8 cellular contexts compared by ENCODE assay signal in the genomic region with DNA sequence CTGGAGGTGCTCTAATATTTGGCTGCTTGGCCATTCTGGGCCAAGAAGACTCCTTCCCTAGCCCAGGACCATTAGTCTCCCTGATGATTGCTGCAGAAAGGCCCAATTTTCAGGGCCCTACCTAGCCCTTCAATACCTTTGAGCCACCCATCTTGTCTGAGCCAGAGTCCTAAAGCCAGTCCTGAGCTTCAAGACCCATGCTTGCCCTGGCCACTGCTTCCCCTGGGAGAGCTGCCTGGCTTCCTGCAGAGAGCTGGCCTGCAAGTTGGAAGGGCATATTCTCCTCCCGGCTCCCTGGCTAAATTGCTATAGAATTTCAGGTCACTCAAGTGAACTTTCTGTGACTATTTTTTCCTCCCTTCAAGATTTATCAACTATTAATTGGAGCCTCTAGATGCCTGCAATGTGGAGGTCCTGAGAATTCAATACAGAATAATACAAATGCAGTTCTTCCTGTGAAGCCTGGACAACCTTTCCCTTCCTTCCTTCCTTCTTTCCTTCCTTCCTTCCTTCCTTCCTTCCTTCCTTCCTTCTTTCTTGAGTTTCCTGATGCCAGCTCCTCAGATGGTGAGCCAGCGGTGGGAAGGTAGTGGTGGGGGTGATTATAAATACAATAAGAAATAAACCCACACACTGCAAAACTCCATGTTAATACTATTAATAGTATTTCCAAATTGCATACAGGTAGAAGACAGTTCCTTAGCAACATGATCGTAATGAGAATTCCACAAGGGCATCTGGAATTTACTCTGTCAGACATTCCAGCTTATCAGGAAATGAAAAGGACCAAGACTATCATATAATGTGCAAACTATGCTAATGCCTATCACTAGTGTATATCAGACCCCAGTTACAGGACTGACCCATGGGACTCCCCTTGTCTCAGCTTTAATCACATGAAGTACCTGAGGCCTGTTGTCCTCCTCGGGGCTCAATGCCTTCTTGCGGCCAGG.
DNase-seq lines count a peak whose midpoint lies in the region; TF ChIP-seq lines count a peak whose summit lies in the region.

No MANE protein-coding gene starts in this region.

- H4K20me1 ChIP-seq in Karpas-422 (ENCODE audit: insufficient read depth, low read depth, low read length) (no peaks in the 10 kb centered on the region), mammary epithelial cell (ENCODE audit: insufficient read depth, low read length) (no peaks in the 10 kb centered on the region)

- BruUV-seq in mammary epithelial cell (replicated peaks; lab: Mats Ljungman, UMichigan) = TSS peak; percentile 16

- 76% methylated on average over 5 of the region's 5 CpGs for WGBS in mammary epithelial cell (ENCODE audit: low coverage, missing lambda C conversion rate)

- in situ Hi-C loops in mammary epithelial cell (cut with MboI; ENCODE audit: low sequenced_read_pairs in 2 of 2) = loop anchor here in 1 of 2 donors (5.0 to 10.0 kb wide), 3 partner anchors 103 to 430 kb away; no protein-coding TSS in a partner anchor

- H3K27ac ChIP-seq in ACC112 (ENCODE audit: low read depth, low read length) (peak overlapping the region; percentile 42), Karpas-422 (ENCODE audit: low read length) (peak overlapping the region; percentile 91), mammary epithelial cell (ENCODE audit: insufficient read depth, low read depth, low read length) (peak overlapping the region; percentile 96)

- no peaks in the 10 kb centered on the region for H3K9me2 ChIP-seq in Karpas-422 (replicated peaks; ENCODE audit: insufficient read depth, low read length)

- CTCF ChIA-PET in mammary epithelial cell (lab: Charles Lee; ENCODE audit: low non-redundant PET) = interaction anchor here (0.6 kb wide), 1 partner anchor 164 kb away, joined by 3 read pairs; no protein-coding TSS in a partner anchor

- H3K9me3 ChIP-seq in Karpas-422 (ENCODE audit: low read length) = no peaks in the 10 kb centered on the region
- no peaks in the 10 kb centered on the region for H3K9me3 ChIP-seq in mammary epithelial cell (replicated peaks; ENCODE audit: insufficient read depth, low read length)

- H3K9me3 Mint-ChIP-seq in nephron = peaks cover 2% of the 10 kb centered on the region

- H3K4me2 ChIP-seq in Karpas-422 (ENCODE audit: low read depth, low read length, poor library complexity, severe bottlenecking) (peak overlapping the region; percentile 69), mammary epithelial cell (ENCODE audit: insufficient read depth, low read depth, low read length) (no peak overlapping the region)

- H3K4me3 ChIP-seq in ACC112 (ENCODE audit: low read depth, low read length) (no peak overlapping the region), Karpas-422 (ENCODE audit: low read length) (peak overlapping the region; percentile 52; the same call in 1 of the 2 replicates), mammary epithelial cell (replicated peaks in 1 of 3; ENCODE audit: insufficient read depth in 1 of 3, low read depth in 2 of 3, low read length in 3 of 3) (no peak overlapping the region)

- H3K36me3 ChIP-seq in ACC112 (ENCODE audit: insufficient read depth, low read length) (0 out of 2 replicates have a peak, but pooled peaks cover 3% of the 10 kb centered on the region), Karpas-422 (ENCODE audit: insufficient read depth, low read length) (no peaks in the 10 kb centered on the region), mammary epithelial cell (ENCODE audit: insufficient read depth, low read length) (no peaks in the 10 kb centered on the region)

- H2AFZ ChIP-seq in ACC112 (ENCODE audit: low read length, unreplicated experiment) (no peak overlapping the region), Karpas-422 (ENCODE audit: low read length) (no peak overlapping the region; the same call in 1 of the 2 replicates), mammary epithelial cell (ENCODE audit: low read depth, low read length) (no peak overlapping the region)

- H3K4me1 ChIP-seq in ACC112 (ENCODE audit: control insufficient read depth, insufficient read depth, low read length, unreplicated experiment) (peaks cover 69% of the 10 kb centered on the region), Karpas-422 (ENCODE audit: low read length) (peaks cover 77% of the 10 kb centered on the region), mammary epithelial cell (ENCODE audit: insufficient read depth, low read length) (peaks cover 71% of the 10 kb centered on the region)

- H3K9ac ChIP-seq in Karpas-422 (ENCODE audit: low read length) (peak overlapping the region; percentile 57), mammary epithelial cell (ENCODE audit: insufficient read depth, low read length) (peak overlapping the region; percentile 43)

- DNase-seq in Karpas-422 = peak; percentile 50
- no peak for DNase-seq in mammary epithelial cell
- no peak for DNase-seq in HT-29 (ENCODE audit: low spot score)
- no peak for DNase-seq in activated CD4-positive, CD25-positive, alpha-beta regulatory T cell (lab: John Stamatoyannopoulos, UW)
- no peak for DNase-seq in Ammon's horn (ENCODE audit: low spot score)
- DNase-seq in SIG-M5 treated with dmso at 0.1 percent for 504 hours (lab: John Stamatoyannopoulos, UW; ENCODE audit: unreplicated experiment) = no peak

- peak overlapping the region; percentile 97 to 99 (median 99) for H3K27ac Mint-ChIP-seq in nephron

- intact Hi-C loops in mammary epithelial cell (cut with micrococcal nuclease) = loop anchor here (1.0 to 10.0 kb wide), 7 partner anchors 8 to 740 kb away; no protein-coding TSS in a partner anchor

- H3K36me3 Mint-ChIP-seq in nephron (ENCODE audit: low read depth) = peaks cover 4% of the 10 kb centered on the region

- no peaks in the 10 kb centered on the region for H3K27me3 ChIP-seq in ACC112 (ENCODE audit: insufficient read depth, low read length)
- H3K27me3 ChIP-seq in Karpas-422 (ENCODE audit: low read length) = no peaks in the 10 kb centered on the region
- H3K27me3 ChIP-seq in mammary epithelial cell (ENCODE audit: insufficient read depth, low read length) = no peaks in the 10 kb centered on the region

- no peaks in the 10 kb centered on the region for H3K79me2 ChIP-seq in ACC112 (ENCODE audit: control insufficient read depth, insufficient read depth, low read length, unreplicated experiment)
- no peaks in the 10 kb centered on the region for H3K79me2 ChIP-seq in Karpas-422 (ENCODE audit: low read length)
- no peaks in the 10 kb centered on the region for H3K79me2 ChIP-seq in mammary epithelial cell (ENCODE audit: insufficient read depth, low read length)

- TF ChIP-seq CTCF in mammary epithelial cell (conservative IDR thresholded peaks at IDR 0.05 in 1 of 2, IDR thresholded peaks at IDR 0.05 in 1 of 2; ENCODE audit: extremely low read depth in 1 of 2, insufficient read depth in 1 of 2, low read depth in 1 of 2, low read length in 2 of 2) (no peak), nephron (IDR thresholded peaks at IDR 0.05; ENCODE audit: unreplicated experiment in 3 of 3) (no peak)

- H3K27me3 Mint-ChIP-seq in nephron (ENCODE audit: low read depth) = no peaks in the 10 kb centered on the region

- dilution Hi-C loops in mammary epithelial cell (cut with HindIII; ENCODE audit: low sequenced_read_pairs) = no loop called here

- peak overlapping the region in 2 of 3 experiments; percentile 5 to 36 for H3K4me3 Mint-ChIP-seq in nephron

- peaks cover 96% of the 10 kb centered on the region for H3K4me1 Mint-ChIP-seq in nephron

Comparison
In these comparisons a context has a peak if more than half of its experiments do, and no peak if none do; other contexts are left out.
1. H3K27ac ChIP-seq: peak in every context shown above with its lines; median percentile 96 in mammary epithelial cell; 91 in Karpas-422; 42 in ACC112.